ENCODE assay signal across 1 cellular context in the genomic region with DNA sequence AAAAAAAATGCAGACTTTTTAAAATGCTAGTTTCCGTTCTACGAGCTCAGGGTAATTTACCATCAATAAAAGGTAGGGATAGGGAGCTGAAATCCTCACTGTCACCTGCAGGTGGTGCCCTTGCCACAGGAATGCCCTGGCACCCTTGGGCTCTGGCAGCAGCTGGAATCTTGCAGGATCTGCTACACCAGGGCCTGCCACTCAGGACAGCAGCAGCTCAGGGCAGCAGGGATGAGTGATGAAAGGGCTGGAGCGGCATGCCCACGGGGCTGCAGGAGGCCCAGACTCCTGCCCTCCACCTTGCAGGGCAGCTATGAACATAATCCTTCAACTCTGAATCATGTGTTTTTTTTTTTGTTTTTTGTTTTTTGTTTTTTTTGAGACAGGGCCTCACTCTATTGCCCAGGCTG.
TF ChIP-seq lines count a peak whose summit lies in the region.

No MANE protein-coding gene starts in this region.

TF ChIP-seq in HepG2, 621 proteins besides CTCF, POLR2A, EP300 and RAD21 (continued from another document and continues in another):
- TF ChIP-seq, protein P1, sequence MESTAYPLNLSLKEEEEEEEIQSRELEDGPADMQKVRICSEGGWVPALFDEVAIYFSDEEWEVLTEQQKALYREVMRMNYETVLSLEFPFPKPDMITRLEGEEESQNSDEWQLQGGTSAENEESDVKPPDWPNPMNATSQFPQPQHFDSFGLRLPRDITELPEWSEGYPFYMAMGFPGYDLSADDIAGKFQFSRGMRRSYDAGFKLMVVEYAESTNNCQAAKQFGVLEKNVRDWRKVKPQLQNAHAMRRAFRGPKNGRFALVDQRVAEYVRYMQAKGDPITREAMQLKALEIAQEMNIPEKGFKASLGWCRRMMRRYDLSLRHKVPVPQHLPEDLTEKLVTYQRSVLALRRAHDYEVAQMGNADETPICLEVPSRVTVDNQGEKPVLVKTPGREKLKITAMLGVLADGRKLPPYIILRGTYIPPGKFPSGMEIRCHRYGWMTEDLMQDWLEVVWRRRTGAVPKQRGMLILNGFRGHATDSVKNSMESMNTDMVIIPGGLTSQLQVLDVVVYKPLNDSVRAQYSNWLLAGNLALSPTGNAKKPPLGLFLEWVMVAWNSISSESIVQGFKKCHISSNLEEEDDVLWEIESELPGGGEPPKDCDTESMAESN (CRISPR knock-in tag; conservative IDR thresholded peaks at IDR 0.05) = peak; percentile 47; the same call in 1 of the 2 replicates
- TF ChIP-seq MIER3 (CRISPR knock-in tag; IDR thresholded peaks at IDR 0.05; ENCODE audit: borderline replicate concordance) = no peak
- no peak for TF ChIP-seq GLI4 (CRISPR knock-in tag; IDR thresholded peaks at IDR 0.05; ENCODE audit: borderline replicate concordance)
- TF ChIP-seq RARA (CRISPR knock-in tag; IDR thresholded peaks at IDR 0.05) = no peak
- TF ChIP-seq REXO4 (CRISPR knock-in tag; IDR thresholded peaks at IDR 0.05; ENCODE audit: borderline replicate concordance) = no peak
- TF ChIP-seq POLR2AphosphoS5 (IDR thresholded peaks at IDR 0.05; ENCODE audit: low read depth, low read length) = no peak
- no peak for TF ChIP-seq RBFOX2 (IDR thresholded peaks at IDR 0.05; ENCODE audit: low read depth, low read length)
- TF ChIP-seq, protein P2, sequence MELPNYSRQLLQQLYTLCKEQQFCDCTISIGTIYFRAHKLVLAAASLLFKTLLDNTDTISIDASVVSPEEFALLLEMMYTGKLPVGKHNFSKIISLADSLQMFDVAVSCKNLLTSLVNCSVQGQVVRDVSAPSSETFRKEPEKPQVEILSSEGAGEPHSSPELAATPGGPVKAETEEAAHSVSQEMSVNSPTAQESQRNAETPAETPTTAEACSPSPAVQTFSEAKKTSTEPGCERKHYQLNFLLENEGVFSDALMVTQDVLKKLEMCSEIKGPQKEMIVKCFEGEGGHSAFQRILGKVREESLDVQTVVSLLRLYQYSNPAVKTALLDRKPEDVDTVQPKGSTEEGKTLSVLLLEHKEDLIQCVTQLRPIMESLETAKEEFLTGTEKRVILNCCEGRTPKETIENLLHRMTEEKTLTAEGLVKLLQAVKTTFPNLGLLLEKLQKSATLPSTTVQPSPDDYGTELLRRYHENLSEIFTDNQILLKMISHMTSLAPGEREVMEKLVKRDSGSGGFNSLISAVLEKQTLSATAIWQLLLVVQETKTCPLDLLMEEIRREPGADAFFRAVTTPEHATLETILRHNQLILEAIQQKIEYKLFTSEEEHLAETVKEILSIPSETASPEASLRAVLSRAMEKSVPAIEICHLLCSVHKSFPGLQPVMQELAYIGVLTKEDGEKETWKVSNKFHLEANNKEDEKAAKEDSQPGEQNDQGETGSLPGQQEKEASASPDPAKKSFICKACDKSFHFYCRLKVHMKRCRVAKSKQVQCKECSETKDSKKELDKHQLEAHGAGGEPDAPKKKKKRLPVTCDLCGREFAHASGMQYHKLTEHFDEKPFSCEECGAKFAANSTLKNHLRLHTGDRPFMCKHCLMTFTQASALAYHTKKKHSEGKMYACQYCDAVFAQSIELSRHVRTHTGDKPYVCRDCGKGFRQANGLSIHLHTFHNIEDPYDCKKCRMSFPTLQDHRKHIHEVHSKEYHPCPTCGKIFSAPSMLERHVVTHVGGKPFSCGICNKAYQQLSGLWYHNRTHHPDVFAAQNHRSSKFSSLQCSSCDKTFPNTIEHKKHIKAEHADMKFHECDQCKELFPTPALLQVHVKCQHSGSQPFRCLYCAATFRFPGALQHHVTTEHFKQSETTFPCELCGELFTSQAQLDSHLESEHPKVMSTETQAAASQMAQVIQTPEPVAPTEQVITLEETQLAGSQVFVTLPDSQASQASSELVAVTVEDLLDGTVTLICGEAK (IDR thresholded peaks at IDR 0.05) = no peak
- TF ChIP-seq, protein P2 (CRISPR knock-in tag; IDR thresholded peaks at IDR 0.05) = no peak
- TF ChIP-seq, protein P3, sequence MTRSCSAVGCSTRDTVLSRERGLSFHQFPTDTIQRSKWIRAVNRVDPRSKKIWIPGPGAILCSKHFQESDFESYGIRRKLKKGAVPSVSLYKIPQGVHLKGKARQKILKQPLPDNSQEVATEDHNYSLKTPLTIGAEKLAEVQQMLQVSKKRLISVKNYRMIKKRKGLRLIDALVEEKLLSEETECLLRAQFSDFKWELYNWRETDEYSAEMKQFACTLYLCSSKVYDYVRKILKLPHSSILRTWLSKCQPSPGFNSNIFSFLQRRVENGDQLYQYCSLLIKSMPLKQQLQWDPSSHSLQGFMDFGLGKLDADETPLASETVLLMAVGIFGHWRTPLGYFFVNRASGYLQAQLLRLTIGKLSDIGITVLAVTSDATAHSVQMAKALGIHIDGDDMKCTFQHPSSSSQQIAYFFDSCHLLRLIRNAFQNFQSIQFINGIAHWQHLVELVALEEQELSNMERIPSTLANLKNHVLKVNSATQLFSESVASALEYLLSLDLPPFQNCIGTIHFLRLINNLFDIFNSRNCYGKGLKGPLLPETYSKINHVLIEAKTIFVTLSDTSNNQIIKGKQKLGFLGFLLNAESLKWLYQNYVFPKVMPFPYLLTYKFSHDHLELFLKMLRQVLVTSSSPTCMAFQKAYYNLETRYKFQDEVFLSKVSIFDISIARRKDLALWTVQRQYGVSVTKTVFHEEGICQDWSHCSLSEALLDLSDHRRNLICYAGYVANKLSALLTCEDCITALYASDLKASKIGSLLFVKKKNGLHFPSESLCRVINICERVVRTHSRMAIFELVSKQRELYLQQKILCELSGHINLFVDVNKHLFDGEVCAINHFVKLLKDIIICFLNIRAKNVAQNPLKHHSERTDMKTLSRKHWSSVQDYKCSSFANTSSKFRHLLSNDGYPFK (CRISPR knock-in tag; IDR thresholded peaks at IDR 0.05; ENCODE audit: borderline replicate concordance) = no peak
- TF ChIP-seq, protein P4, sequence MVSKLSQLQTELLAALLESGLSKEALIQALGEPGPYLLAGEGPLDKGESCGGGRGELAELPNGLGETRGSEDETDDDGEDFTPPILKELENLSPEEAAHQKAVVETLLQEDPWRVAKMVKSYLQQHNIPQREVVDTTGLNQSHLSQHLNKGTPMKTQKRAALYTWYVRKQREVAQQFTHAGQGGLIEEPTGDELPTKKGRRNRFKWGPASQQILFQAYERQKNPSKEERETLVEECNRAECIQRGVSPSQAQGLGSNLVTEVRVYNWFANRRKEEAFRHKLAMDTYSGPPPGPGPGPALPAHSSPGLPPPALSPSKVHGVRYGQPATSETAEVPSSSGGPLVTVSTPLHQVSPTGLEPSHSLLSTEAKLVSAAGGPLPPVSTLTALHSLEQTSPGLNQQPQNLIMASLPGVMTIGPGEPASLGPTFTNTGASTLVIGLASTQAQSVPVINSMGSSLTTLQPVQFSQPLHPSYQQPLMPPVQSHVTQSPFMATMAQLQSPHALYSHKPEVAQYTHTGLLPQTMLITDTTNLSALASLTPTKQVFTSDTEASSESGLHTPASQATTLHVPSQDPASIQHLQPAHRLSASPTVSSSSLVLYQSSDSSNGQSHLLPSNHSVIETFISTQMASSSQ (IDR thresholded peaks at IDR 0.05; ENCODE audit: low read depth) = no peak
- TF ChIP-seq, protein P4 (CRISPR knock-in tag; IDR thresholded peaks at IDR 0.05; ENCODE audit: borderline replicate concordance) = no peak
- TF ChIP-seq SIX4 (CRISPR knock-in tag; IDR thresholded peaks at IDR 0.05) = no peak
- 0 out of 2 replicates have a peak, but pooled peaks have one; percentile 24 for TF ChIP-seq CEBPG (CRISPR knock-in tag; IDR thresholded peaks at IDR 0.05)
- TF ChIP-seq, protein P5, sequence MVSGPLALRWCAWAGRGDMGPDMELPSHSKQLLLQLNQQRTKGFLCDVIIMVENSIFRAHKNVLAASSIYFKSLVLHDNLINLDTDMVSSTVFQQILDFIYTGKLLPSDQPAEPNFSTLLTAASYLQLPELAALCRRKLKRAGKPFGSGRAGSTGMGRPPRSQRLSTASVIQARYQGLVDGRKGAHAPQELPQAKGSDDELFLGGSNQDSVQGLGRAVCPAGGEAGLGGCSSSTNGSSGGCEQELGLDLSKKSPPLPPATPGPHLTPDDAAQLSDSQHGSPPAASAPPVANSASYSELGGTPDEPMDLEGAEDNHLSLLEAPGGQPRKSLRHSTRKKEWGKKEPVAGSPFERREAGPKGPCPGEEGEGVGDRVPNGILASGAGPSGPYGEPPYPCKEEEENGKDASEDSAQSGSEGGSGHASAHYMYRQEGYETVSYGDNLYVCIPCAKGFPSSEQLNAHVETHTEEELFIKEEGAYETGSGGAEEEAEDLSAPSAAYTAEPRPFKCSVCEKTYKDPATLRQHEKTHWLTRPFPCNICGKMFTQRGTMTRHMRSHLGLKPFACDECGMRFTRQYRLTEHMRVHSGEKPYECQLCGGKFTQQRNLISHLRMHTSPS (CRISPR knock-in tag; IDR thresholded peaks at IDR 0.05; ENCODE audit: low read depth) = no peak
- TF ChIP-seq, protein P6, sequence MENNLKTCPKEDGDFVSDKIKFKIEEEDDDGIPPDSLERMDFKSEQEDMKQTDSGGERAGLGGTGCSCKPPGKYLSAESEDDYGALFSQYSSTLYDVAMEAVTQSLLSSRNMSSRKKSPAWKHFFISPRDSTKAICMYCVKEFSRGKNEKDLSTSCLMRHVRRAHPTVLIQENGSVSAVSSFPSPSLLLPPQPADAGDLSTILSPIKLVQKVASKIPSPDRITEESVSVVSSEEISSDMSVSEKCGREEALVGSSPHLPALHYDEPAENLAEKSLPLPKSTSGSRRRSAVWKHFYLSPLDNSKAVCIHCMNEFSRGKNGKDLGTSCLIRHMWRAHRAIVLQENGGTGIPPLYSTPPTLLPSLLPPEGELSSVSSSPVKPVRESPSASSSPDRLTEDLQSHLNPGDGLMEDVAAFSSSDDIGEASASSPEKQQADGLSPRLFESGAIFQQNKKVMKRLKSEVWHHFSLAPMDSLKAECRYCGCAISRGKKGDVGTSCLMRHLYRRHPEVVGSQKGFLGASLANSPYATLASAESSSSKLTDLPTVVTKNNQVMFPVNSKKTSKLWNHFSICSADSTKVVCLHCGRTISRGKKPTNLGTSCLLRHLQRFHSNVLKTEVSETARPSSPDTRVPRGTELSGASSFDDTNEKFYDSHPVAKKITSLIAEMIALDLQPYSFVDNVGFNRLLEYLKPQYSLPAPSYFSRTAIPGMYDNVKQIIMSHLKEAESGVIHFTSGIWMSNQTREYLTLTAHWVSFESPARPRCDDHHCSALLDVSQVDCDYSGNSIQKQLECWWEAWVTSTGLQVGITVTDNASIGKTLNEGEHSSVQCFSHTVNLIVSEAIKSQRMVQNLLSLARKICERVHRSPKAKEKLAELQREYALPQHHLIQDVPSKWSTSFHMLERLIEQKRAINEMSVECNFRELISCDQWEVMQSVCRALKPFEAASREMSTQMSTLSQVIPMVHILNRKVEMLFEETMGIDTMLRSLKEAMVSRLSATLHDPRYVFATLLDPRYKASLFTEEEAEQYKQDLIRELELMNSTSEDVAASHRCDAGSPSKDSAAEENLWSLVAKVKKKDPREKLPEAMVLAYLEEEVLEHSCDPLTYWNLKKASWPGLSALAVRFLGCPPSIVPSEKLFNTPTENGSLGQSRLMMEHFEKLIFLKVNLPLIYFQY (CRISPR knock-in tag; IDR thresholded peaks at IDR 0.05; ENCODE audit: borderline replicate concordance) = no peak
- TF ChIP-seq ZC3H13 (CRISPR knock-in tag; IDR thresholded peaks at IDR 0.05) = no peak
- no peak for TF ChIP-seq RNF2 (conservative IDR thresholded peaks at IDR 0.05; ENCODE audit: low read depth)
